1 cellular context compared by ENCODE assay signal in genomic region chr14:104754213-104754851, GRCh38.
TF ChIP-seq lines count a peak whose summit lies in the region.

No MANE protein-coding gene starts in this region.

TF ChIP-seq in endothelial cell of umbilical vein, 7 proteins besides CTCF, POLR2A, EP300 and RAD21:
- no peak for TF ChIP-seq GATA2 (IDR thresholded peaks at IDR 0.05; ENCODE audit: insufficient read depth, insufficient read length, low read depth, low read length)
- no peak for TF ChIP-seq POLR2AphosphoS5 (IDR thresholded peaks at IDR 0.05; ENCODE audit: insufficient read depth, low read depth, low read length)
- no peak for TF ChIP-seq EZH2 (IDR thresholded peaks at IDR 0.05; ENCODE audit: borderline replicate concordance, low read depth, low read length, severe bottlenecking)
- TF ChIP-seq MAX (IDR thresholded peaks at IDR 0.05; ENCODE audit: insufficient read depth, insufficient read length): no peak
- no peak for TF ChIP-seq JUN (IDR thresholded peaks at IDR 0.05; ENCODE audit: borderline replicate concordance, insufficient read depth, insufficient read length, low read depth)
- TF ChIP-seq FOS (IDR thresholded peaks at IDR 0.05; ENCODE audit: borderline replicate concordance, insufficient read depth, low read length): no peak
- TF ChIP-seq MYC (IDR thresholded peaks at IDR 0.05; ENCODE audit: low read depth, low read length): no peak
